Comparison of ENCODE assay signal across 8 cellular contexts in genomic region chr7:103447073-103447960, GRCh38. TPM values are rescaled to one million over a fixed set of nuclear protein-coding genes. Genes with fewer than 3 reads are reported as not detected.
DNase-seq lines count a peak whose midpoint lies in the region; ATAC-seq and TF ChIP-seq lines count a peak whose summit lies in the region.

No MANE protein-coding gene starts in this region.

- peak in 1 of 2 donors; percentile 25 for ATAC-seq in CD4-positive, CD25-positive, alpha-beta regulatory T cell (ENCODE audit: low read depth in 2 of 2)
- ATAC-seq in GM18867 (IDR thresholded peaks at IDR 0.05; ENCODE audit: unreplicated experiment) (peak; percentile 80), left ventricle myocardium superior (peak; percentile 34), GM18909 (IDR thresholded peaks at IDR 0.05; ENCODE audit: poor library complexity, unreplicated experiment) (no peak)

- WGBS in smooth muscle cell (ENCODE audit: low lambda C conversion rate): 20% methylated on average over 17 of the region's 17 CpGs

- intact Hi-C loops in activated naive CD4-positive, alpha-beta T cell treated with anti-CD3 and anti-CD28 coated beads for 36 hours (cut with micrococcal nuclease): loop anchor here (1.0 to 2.0 kb wide), 3 partner anchors 125 to 709 kb away; partner anchors contain the start of gene PMPCB
- intact Hi-C loops in left ventricle myocardium superior (cut with micrococcal nuclease): no loop called here

- no peak overlapping the region for H3K27ac Mint-ChIP-seq in CD4-positive, CD25-positive, alpha-beta regulatory T cell
- no peak overlapping the region for H3K27ac Mint-ChIP-seq in activated naive CD4-positive, alpha-beta T cell treated with anti-CD3 and anti-CD28 coated beads for 36 hours

- no peak overlapping the region for H2AFZ ChIP-seq in smooth muscle cell (ENCODE audit: low read depth)

- H3K4me2 ChIP-seq in smooth muscle cell: no peak overlapping the region

- no peak overlapping the region for H3K4me3 ChIP-seq in CD4-positive, CD25-positive, alpha-beta regulatory T cell (ENCODE audit: low read depth, low read length)
- H3K4me3 ChIP-seq in smooth muscle cell: no peak overlapping the region

- H3K4me1 ChIP-seq in CD4-positive, CD25-positive, alpha-beta regulatory T cell (ENCODE audit: control insufficient read depth, insufficient read depth, low read length, poor library complexity, severe bottlenecking): peaks cover 17% of the 10 kb centered on the region
- no peaks in the 10 kb centered on the region for H3K4me1 ChIP-seq in smooth muscle cell (ENCODE audit: low read depth)

- H3K9me3 Mint-ChIP-seq in CD4-positive, CD25-positive, alpha-beta regulatory T cell: peaks cover 0 to 16% (median 8%) of the 10 kb centered on the region in 7 donors
- H3K9me3 Mint-ChIP-seq in activated naive CD4-positive, alpha-beta T cell treated with anti-CD3 and anti-CD28 coated beads for 36 hours: peaks cover 10% of the 10 kb centered on the region

- peak overlapping the region in 3 of 4 donors; percentile 18 to 33 (median 33) for H3K4me3 Mint-ChIP-seq in CD4-positive, CD25-positive, alpha-beta regulatory T cell
- no peak overlapping the region for H3K4me3 Mint-ChIP-seq in activated naive CD4-positive, alpha-beta T cell treated with anti-CD3 and anti-CD28 coated beads for 36 hours

- H4K20me1 ChIP-seq in smooth muscle cell (ENCODE audit: low read depth): no peaks in the 10 kb centered on the region

- H3K27ac ChIP-seq in CD4-positive, CD25-positive, alpha-beta regulatory T cell (ENCODE audit: insufficient read depth, low read length, poor library complexity, severe bottlenecking): no peak overlapping the region
- H3K27ac ChIP-seq in smooth muscle cell (ENCODE audit: low read depth): no peak overlapping the region

- no peak overlapping the region for H3K9ac ChIP-seq in smooth muscle cell (ENCODE audit: low read depth)

- H3K36me3 Mint-ChIP-seq in CD4-positive, CD25-positive, alpha-beta regulatory T cell: no peaks in the 10 kb centered on the region
- no peaks in the 10 kb centered on the region for H3K36me3 Mint-ChIP-seq in activated naive CD4-positive, alpha-beta T cell treated with anti-CD3 and anti-CD28 coated beads for 36 hours (ENCODE audit: low read depth)

- CTCF ChIA-PET in activated naive CD4-positive, alpha-beta T cell treated with anti-CD3 and anti-CD28 coated beads for 36 hours (lab: Charles Lee): interaction anchor here (0.6 to 1.5 kb wide), 3 partner anchors 73 to 580 kb away, joined by 3 to 5 read pairs (median 3); no protein-coding TSS in a partner anchor

- no peaks in the 10 kb centered on the region for H3K79me2 ChIP-seq in smooth muscle cell (ENCODE audit: low read depth)

- H3K36me3 ChIP-seq in CD4-positive, CD25-positive, alpha-beta regulatory T cell (ENCODE audit: control insufficient read depth, insufficient read depth, low read length): no peaks in the 10 kb centered on the region
- H3K36me3 ChIP-seq in smooth muscle cell (ENCODE audit: low read depth): no peaks in the 10 kb centered on the region

- H3K9me3 ChIP-seq in CD4-positive, CD25-positive, alpha-beta regulatory T cell (ENCODE audit: control insufficient read depth in 2 of 2, low read length in 2 of 2): no peaks in the 10 kb centered on the region
- no peaks in the 10 kb centered on the region for H3K9me3 ChIP-seq in smooth muscle cell (replicated peaks; ENCODE audit: low read depth)

- peak in 2 of 3 donors; percentile 20 to 44 for DNase-seq in CD4-positive, CD25-positive, alpha-beta regulatory T cell
- peak; percentile 37 for DNase-seq in HK-2 (ENCODE audit: unreplicated experiment)
- DNase-seq in NCI-H748 (lab: John Stamatoyannopoulos, UW; ENCODE audit: unreplicated experiment): peak; percentile 96
- peak; percentile 69 for DNase-seq in activated naive CD4-positive, alpha-beta T cell treated with anti-CD3 and anti-CD28 coated beads for 36 hours
- no peak for DNase-seq in left ventricle myocardium superior
- no peak for DNase-seq in smooth muscle cell (lab: John Stamatoyannopoulos, UW; ENCODE audit: unreplicated experiment)

- peaks cover 38% of the 10 kb centered on the region for H3K27me3 ChIP-seq in CD4-positive, CD25-positive, alpha-beta regulatory T cell (ENCODE audit: control insufficient read depth, insufficient read depth, low read length)
- peaks cover 61% of the 10 kb centered on the region for H3K27me3 ChIP-seq in smooth muscle cell (ENCODE audit: low read depth)

- peak; percentile 42 for TF ChIP-seq CTCF in smooth muscle cell (IDR thresholded peaks at IDR 0.05; ENCODE audit: borderline replicate concordance, insufficient read depth, poor library complexity, severe bottlenecking)

- H3K4me1 Mint-ChIP-seq in CD4-positive, CD25-positive, alpha-beta regulatory T cell: peaks cover 0 to 28% (median 6%) of the 10 kb centered on the region in 4 donors
- H3K4me1 Mint-ChIP-seq in activated naive CD4-positive, alpha-beta T cell treated with anti-CD3 and anti-CD28 coated beads for 36 hours (ENCODE audit: low read depth): peaks cover 17% of the 10 kb centered on the region

- no peaks in the 10 kb centered on the region for H3F3A ChIP-seq in smooth muscle cell (ENCODE audit: low read depth)

- H3K27me3 Mint-ChIP-seq in CD4-positive, CD25-positive, alpha-beta regulatory T cell: peaks cover 80% of the 10 kb centered on the region
- H3K27me3 Mint-ChIP-seq in activated naive CD4-positive, alpha-beta T cell treated with anti-CD3 and anti-CD28 coated beads for 36 hours (ENCODE audit: low read depth): peaks cover 74% of the 10 kb centered on the region

RNA-seq across cellular contexts. Expression of gene SLC26A5, which starts 1.3 kb away (rescaled TPM):
- not detected for total RNA-seq in CD4-positive, CD25-positive, alpha-beta regulatory T cell
- under 1 TPM in 1 of 4 donors, not detected in 3; 0.44 TPM for polyA plus RNA-seq in CD4-positive, CD25-positive, alpha-beta regulatory T cell
- total RNA-seq in activated naive CD4-positive, alpha-beta T cell treated with anti-CD3 and anti-CD28 coated beads for 36 hours: not detected
- total RNA-seq in left ventricle myocardium superior: not detected
- total RNA-seq in smooth muscle cell: not detected in 2 replicates
- 0.07 TPM in 1 of 2 replicates, not detected in the other for polyA plus RNA-seq in smooth muscle cell

Comparison
In these comparisons a context has a peak if more than half of its experiments do, and no peak if none do; other contexts are left out.
1. DNase-seq: peak in CD4-positive, CD25-positive, alpha-beta regulatory T cell (2 of 3), HK-2 (single experiment), NCI-H748 (single experiment) and activated naive CD4-positive, alpha-beta T cell treated with anti-CD3 and anti-CD28 coated beads for 36 hours (single experiment); none in left ventricle myocardium superior (single experiment) and smooth muscle cell (single experiment).